Comparison of ENCODE assay signal across 2 cellular contexts in the genomic region with DNA sequence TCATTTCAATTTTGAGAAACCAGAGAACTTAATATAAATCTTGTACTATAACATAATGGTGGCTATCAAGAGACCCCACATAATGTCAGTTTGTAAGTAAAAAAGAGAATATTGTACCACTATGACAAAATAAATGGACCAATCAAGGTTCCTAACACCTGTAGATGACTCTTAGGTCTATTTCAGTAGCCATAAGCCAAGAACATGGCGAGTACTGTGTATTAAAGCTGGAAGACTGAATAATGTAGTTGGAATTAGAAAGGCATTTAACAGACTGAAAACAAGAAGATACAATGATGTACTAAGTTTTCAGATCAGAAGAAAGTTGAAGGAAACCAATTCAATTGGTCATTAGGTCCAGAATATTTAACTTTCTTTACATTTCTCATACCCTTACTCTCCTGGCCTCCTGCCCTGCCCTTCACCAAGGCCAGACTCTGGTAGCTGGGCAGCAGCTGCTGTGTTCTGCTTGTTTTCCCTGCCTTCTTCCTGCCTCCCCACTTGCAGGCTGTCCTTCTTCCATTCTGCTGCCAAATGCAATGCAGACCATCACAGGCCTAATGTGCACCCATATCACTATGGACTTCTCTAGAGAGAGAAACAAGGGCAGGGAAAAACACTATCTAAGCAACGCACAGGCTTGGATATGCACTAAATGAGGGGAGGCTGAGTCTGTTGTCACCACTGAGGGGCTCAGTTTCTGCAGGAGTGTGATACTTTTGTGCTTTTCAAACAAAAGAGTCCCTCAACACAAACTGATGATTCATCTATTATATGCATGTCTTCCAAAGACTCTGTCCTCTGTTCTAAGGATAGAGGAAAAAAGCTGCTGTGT.
TF ChIP-seq lines count a peak whose summit lies in the region.

No MANE protein-coding gene starts in this region.

TF ChIP-seq in IMR-90, 13 proteins besides CTCF, POLR2A, EP300 and RAD21:
- TF ChIP-seq MXI1 (IDR thresholded peaks at IDR 0.05; ENCODE audit: borderline replicate concordance, low read depth, low read length) (no peak), FOS (IDR thresholded peaks at IDR 0.05; ENCODE audit: low read depth, low read length) (no peak), MAFK (IDR thresholded peaks at IDR 0.05; ENCODE audit: low read depth, low read length) (0 out of 2 replicates have a peak, but pooled peaks have one; percentile 11)
TF ChIP-seq in IMR-90: peak in this region for 1.

TF ChIP-seq in SK-N-SH treated with all-trans-retinoic acid at 6 μM for 48 hours, 23 proteins besides CTCF, POLR2A, EP300 and RAD21 (continued from another document):
- TF ChIP-seq ZFP3 (CRISPR knock-in tag; IDR thresholded peaks at IDR 0.05) (no peak), ZC3H10 (CRISPR knock-in tag; IDR thresholded peaks at IDR 0.05) (no peak), ZNF565 (CRISPR knock-in tag; conservative IDR thresholded peaks at IDR 0.05; ENCODE audit: low read depth) (no peak), TOX (CRISPR knock-in tag; IDR thresholded peaks at IDR 0.05; ENCODE audit: borderline replicate concordance) (no peak), ZNF8 (CRISPR knock-in tag; IDR thresholded peaks at IDR 0.05) (no peak), ZFP30 (CRISPR knock-in tag; IDR thresholded peaks at IDR 0.05) (no peak), GLIS3 (CRISPR knock-in tag; IDR thresholded peaks at IDR 0.05) (no peak), RARB (CRISPR knock-in tag; IDR thresholded peaks at IDR 0.05) (no peak)
- TF ChIP-seq, protein P1, sequence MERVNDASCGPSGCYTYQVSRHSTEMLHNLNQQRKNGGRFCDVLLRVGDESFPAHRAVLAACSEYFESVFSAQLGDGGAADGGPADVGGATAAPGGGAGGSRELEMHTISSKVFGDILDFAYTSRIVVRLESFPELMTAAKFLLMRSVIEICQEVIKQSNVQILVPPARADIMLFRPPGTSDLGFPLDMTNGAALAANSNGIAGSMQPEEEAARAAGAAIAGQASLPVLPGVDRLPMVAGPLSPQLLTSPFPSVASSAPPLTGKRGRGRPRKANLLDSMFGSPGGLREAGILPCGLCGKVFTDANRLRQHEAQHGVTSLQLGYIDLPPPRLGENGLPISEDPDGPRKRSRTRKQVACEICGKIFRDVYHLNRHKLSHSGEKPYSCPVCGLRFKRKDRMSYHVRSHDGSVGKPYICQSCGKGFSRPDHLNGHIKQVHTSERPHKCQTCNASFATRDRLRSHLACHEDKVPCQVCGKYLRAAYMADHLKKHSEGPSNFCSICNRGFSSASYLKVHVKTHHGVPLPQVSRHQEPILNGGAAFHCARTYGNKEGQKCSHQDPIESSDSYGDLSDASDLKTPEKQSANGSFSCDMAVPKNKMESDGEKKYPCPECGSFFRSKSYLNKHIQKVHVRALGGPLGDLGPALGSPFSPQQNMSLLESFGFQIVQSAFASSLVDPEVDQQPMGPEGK (CRISPR knock-in tag; IDR thresholded peaks at IDR 0.05; ENCODE audit: borderline replicate concordance): no peak
